8 cellular contexts compared by ENCODE assay signal in the genomic region with DNA sequence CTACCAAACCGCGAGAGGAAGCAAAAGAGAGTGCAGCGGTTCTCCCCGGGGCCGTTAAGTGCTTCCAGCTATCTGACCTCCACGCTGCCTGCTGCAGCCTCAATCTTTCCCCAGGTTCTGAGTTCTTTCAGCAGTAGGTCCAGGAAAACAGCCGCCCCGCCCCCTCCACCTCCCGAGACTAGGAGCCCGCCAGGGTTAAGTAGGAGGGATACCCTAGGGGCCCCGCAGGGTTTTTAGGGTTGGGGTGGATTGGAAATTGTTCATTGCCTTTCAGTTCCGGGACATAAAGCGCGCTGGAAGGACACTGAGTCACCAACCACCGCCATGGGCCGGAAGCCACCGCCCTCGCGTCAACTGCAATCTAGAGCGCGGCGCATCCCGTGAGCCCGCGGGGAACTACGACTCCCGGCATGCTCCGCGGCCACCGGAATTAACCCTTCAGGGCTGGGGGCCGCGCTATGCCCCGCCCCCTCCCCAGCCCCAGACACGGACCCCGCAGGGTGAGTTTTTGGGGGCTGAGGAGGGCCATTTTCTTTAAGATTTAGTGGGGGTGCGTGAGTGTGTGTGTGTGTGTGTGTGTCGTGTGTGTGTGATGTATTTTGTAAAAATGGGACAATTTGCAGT. TPM values are rescaled to one million over a fixed set of nuclear protein-coding genes. Genes with fewer than 3 reads are reported as not detected.
DNase-seq lines count a peak whose midpoint lies in the region; ATAC-seq and TF ChIP-seq lines count a peak whose summit lies in the region.

A gene (plus strand): TSS at position 456 of the 624 bp plus-strand sequence. CDS start 1,332 bp downstream, outside the sequence.

- H3K4me1 ChIP-seq in mucosa of rectum (ENCODE audit: control insufficient read depth in 2 of 2, insufficient read depth in 2 of 2, low read length in 2 of 2), result peaks cover 14 to 15% of the 10 kb centered on the region in 2 donors

- H3K27ac ChIP-seq in mucosa of rectum (ENCODE audit: low read depth in 2 of 2, low read length in 2 of 2), result peak within 1 kb of the TSS; percentile 94 to 95

- TF ChIP-seq EP300 in Ishikawa (IDR thresholded peaks at IDR 0.05; ENCODE audit: borderline replicate concordance), result peak; percentile 38; the same call in 1 of the 2 replicates

- no peaks in the 10 kb centered on the region for H3K9me3 ChIP-seq in mucosa of rectum (ENCODE audit: control insufficient read depth in 2 of 2, low read length in 2 of 2)

- H3K36me3 ChIP-seq in mucosa of rectum (ENCODE audit: control insufficient read depth in 2 of 2, insufficient read depth in 2 of 2, low read length in 2 of 2), result peaks cover 0 to 2% of the 10 kb centered on the region in 2 donors

- no peak; the same call in 1 of the 2 replicates for TF ChIP-seq RAD21 in Ishikawa (IDR thresholded peaks at IDR 0.05; ENCODE audit: low read depth)

- peak within 1 kb of the TSS; percentile 82 to 84 for H3K9ac ChIP-seq in mucosa of rectum (ENCODE audit: low read depth in 1 of 2, low read length in 2 of 2)

- no peaks in the 10 kb centered on the region for H3K27me3 ChIP-seq in mucosa of rectum (ENCODE audit: control insufficient read depth in 2 of 2, insufficient read depth in 2 of 2, low read length in 2 of 2)

- H3K4me3 ChIP-seq in epithelial cell of proximal tubule (ENCODE audit: low read depth, low read length) (peak within 1 kb of the TSS; percentile 86), mucosa of rectum (ENCODE audit: low read length in 2 of 2) (peak within 1 kb of the TSS; percentile 62 to 87)

- no peak for TF ChIP-seq CTCF in epithelial cell of proximal tubule (conservative IDR thresholded peaks at IDR 0.05; ENCODE audit: low read depth, low read length)

- DNase-seq in DMS153 (lab: John Stamatoyannopoulos, UW), result peak; percentile 84
- peak; percentile 76 for DNase-seq in OCI-M2 (lab: John Stamatoyannopoulos, UW; ENCODE audit: unreplicated experiment)
- DNase-seq in activated T-cell treated with anti-CD3 and anti-CD28 coated beads for 4 hours, result peak; percentile 88
- DNase-seq in epithelial cell of proximal tubule (ENCODE audit: low read depth), result no peak
- peak; percentile 83 to 88 for DNase-seq in stimulated activated CD8-positive, alpha-beta memory T cell treated with anti-CD3 and anti-CD28 coated beads, Interleukin-4, amount 100 ng/mL, for 4 hours (ENCODE audit: low read depth in 2 of 2, low spot score in 1 of 2)

- ATAC-seq in GM21576 (IDR thresholded peaks at IDR 0.05; ENCODE audit: unreplicated experiment), result peak; percentile 86

TF ChIP-seq in Ishikawa, 13 proteins besides CTCF, POLR2A, EP300 and RAD21:
- peak; percentile 88 for TF ChIP-seq TAF1 (IDR thresholded peaks at IDR 0.05; ENCODE audit: low read depth)
- TF ChIP-seq EGR1 (IDR thresholded peaks at IDR 0.05), result peak; percentile 53
- TF ChIP-seq YY1 (IDR thresholded peaks at IDR 0.05; ENCODE audit: low read depth), result peak; percentile 92
- no peak for TF ChIP-seq TEAD4 (IDR thresholded peaks at IDR 0.05)
- no peak; the same call in 1 of the 2 replicates for TF ChIP-seq CREB1 (IDR thresholded peaks at IDR 0.05; ENCODE audit: low read depth)
- TF ChIP-seq, protein P1, sequence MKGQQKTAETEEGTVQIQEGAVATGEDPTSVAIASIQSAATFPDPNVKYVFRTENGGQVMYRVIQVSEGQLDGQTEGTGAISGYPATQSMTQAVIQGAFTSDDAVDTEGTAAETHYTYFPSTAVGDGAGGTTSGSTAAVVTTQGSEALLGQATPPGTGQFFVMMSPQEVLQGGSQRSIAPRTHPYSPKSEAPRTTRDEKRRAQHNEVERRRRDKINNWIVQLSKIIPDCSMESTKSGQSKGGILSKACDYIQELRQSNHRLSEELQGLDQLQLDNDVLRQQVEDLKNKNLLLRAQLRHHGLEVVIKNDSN (IDR thresholded peaks at IDR 0.05), result peak; percentile 65
- TF ChIP-seq, protein P2, sequence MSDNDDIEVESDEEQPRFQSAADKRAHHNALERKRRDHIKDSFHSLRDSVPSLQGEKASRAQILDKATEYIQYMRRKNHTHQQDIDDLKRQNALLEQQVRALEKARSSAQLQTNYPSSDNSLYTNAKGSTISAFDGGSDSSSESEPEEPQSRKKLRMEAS (IDR thresholded peaks at IDR 0.05), result peak; percentile 52
- TF ChIP-seq NFIC (IDR thresholded peaks at IDR 0.05), result no peak
- peak; percentile 45; the same call in 1 of the 2 replicates for TF ChIP-seq TCF12 (IDR thresholded peaks at IDR 0.05; ENCODE audit: low read depth)
- TF ChIP-seq ZBTB7A (IDR thresholded peaks at IDR 0.05; ENCODE audit: low read depth), result peak; percentile 98
- TF ChIP-seq, protein P3, sequence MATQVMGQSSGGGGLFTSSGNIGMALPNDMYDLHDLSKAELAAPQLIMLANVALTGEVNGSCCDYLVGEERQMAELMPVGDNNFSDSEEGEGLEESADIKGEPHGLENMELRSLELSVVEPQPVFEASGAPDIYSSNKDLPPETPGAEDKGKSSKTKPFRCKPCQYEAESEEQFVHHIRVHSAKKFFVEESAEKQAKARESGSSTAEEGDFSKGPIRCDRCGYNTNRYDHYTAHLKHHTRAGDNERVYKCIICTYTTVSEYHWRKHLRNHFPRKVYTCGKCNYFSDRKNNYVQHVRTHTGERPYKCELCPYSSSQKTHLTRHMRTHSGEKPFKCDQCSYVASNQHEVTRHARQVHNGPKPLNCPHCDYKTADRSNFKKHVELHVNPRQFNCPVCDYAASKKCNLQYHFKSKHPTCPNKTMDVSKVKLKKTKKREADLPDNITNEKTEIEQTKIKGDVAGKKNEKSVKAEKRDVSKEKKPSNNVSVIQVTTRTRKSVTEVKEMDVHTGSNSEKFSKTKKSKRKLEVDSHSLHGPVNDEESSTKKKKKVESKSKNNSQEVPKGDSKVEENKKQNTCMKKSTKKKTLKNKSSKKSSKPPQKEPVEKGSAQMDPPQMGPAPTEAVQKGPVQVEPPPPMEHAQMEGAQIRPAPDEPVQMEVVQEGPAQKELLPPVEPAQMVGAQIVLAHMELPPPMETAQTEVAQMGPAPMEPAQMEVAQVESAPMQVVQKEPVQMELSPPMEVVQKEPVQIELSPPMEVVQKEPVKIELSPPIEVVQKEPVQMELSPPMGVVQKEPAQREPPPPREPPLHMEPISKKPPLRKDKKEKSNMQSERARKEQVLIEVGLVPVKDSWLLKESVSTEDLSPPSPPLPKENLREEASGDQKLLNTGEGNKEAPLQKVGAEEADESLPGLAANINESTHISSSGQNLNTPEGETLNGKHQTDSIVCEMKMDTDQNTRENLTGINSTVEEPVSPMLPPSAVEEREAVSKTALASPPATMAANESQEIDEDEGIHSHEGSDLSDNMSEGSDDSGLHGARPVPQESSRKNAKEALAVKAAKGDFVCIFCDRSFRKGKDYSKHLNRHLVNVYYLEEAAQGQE (IDR thresholded peaks at IDR 0.05; ENCODE audit: low read depth), result no peak

RNA-seq across cellular contexts. Expression of the gene that starts here (rescaled TPM):
- total RNA-seq in epithelial cell of proximal tubule, result 119 and 133 TPM in 2 replicates
